Comparison of ENCODE assay signal across 8 cellular contexts in the genomic region with DNA sequence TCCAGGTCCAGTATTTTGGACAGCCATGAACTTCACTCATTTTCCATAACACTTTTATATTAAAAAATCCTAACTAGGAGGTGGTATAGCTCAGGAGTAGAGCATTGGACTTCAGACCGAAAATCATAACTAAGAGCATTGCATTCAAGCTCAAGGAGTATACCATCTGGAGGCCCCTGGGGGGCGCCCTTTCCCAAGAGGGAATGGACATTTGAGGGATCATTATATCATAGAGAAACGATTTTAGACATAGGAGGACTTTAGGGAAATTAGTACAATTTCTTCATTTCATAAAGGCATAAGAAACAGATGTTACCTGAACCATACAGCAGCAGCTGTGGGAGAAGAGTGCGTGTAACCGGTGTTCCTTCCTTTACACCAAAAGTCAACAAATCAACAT. TPM values are rescaled to one million over a fixed set of nuclear protein-coding genes. Genes with fewer than 3 reads are reported as not detected.
DNase-seq lines count a peak whose midpoint lies in the region; ATAC-seq and TF ChIP-seq lines count a peak whose summit lies in the region.

No MANE protein-coding gene starts in this region.

- H3F3A ChIP-seq in GM23248 (ENCODE audit: insufficient read depth) = peaks cover 3% of the 10 kb centered on the region; the same call in 1 of the 2 replicates

- TF ChIP-seq CTCF in CD8-positive, alpha-beta T cell (IDR thresholded peaks at IDR 0.05) = peak; percentile 44
- TF ChIP-seq CTCF in body of pancreas (IDR thresholded peaks at IDR 0.05) = peak in 2 of 7 experiments; percentile 3 to 13

- ATAC-seq in CD8-positive, alpha-beta T cell = no peak
- ATAC-seq in naive thymus-derived CD4-positive, alpha-beta T cell = no peak
- ATAC-seq in body of pancreas = no peak

- no peak overlapping the region for H3K4me2 ChIP-seq in GM23248 (ENCODE audit: unreplicated experiment)

- no peak overlapping the region for H3K27ac ChIP-seq in CD8-positive, alpha-beta T cell (ENCODE audit: low read depth, low read length)
- H3K27ac ChIP-seq in GM23248 (no peak overlapping the region), body of pancreas (no peak overlapping the region)
- no peak overlapping the region for H3K27ac ChIP-seq in naive thymus-derived CD4-positive, alpha-beta T cell (ENCODE audit: low read depth, low read length)

- H3K9me2 ChIP-seq in GM23248 (ENCODE audit: insufficient read depth) = no peaks in the 10 kb centered on the region

- no peak overlapping the region for H3K9ac ChIP-seq in GM23248

- 34 to 35% methylated on average over 5 of the region's 5 CpGs for whole genome bisulfite sequencing in GM23248 (ENCODE audit: low coverage in 1 of 2, low lambda C conversion rate in 2 of 2, missing lambda C conversion rate in 2 of 2), 2 experiments
- 38 to 51% methylated on average over 5 of the region's 5 CpGs for WGBS in body of pancreas, 2 donors

- H3K4me1 ChIP-seq in CD8-positive, alpha-beta T cell (ENCODE audit: insufficient read depth, low read length) = peaks cover 6% of the 10 kb centered on the region
- H3K4me1 ChIP-seq in GM23248 (ENCODE audit: insufficient read depth) = peaks cover 11% of the 10 kb centered on the region; the same call in 1 of the 2 replicates
- H3K4me1 ChIP-seq in naive thymus-derived CD4-positive, alpha-beta T cell (ENCODE audit: control insufficient read depth in 2 of 2, insufficient read depth in 2 of 2, low read length in 2 of 2) = peaks cover 0 to 9% of the 10 kb centered on the region in 2 donors
- H3K4me1 ChIP-seq in body of pancreas = peaks cover 16% of the 10 kb centered on the region

- no peaks in the 10 kb centered on the region for H3K9me3 Mint-ChIP-seq in CD8-positive, alpha-beta T cell
- no peaks in the 10 kb centered on the region for H3K9me3 Mint-ChIP-seq in naive thymus-derived CD4-positive, alpha-beta T cell

- intact Hi-C loops in CD8-positive, alpha-beta T cell (cut with DNase I, micrococcal nuclease) = no loop called here
- intact Hi-C loops in naive thymus-derived CD4-positive, alpha-beta T cell (cut with micrococcal nuclease) = loop anchor here in 1 of 2 donors (10.0 kb wide), 1 partner anchor 912 kb away; a partner anchor contains a TSS
- intact Hi-C loops in body of pancreas (cut with DNase I) = no loop called here

- POLR2A ChIA-PET in CD8-positive, alpha-beta T cell (lab: Charles Lee) = no interaction called here
- POLR2A ChIA-PET in naive thymus-derived CD4-positive, alpha-beta T cell (lab: Charles Lee) = no interaction called here

- no peak overlapping the region for H3K4me3 ChIP-seq in CD8-positive, alpha-beta T cell (ENCODE audit: low read depth, low read length)
- H3K4me3 ChIP-seq in GM23248 (no peak overlapping the region), body of pancreas (no peak overlapping the region)
- no peak overlapping the region for H3K4me3 ChIP-seq in naive thymus-derived CD4-positive, alpha-beta T cell (ENCODE audit: low read length)

- H3K79me2 ChIP-seq in GM23248 (ENCODE audit: insufficient read depth) = no peaks in the 10 kb centered on the region

- no peak for TF ChIP-seq POLR2A in body of pancreas (IDR thresholded peaks at IDR 0.05)

- peak in 1 of 7 experiments; percentile 36 for DNase-seq in CD8-positive, alpha-beta T cell
- DNase-seq in GM23248 (peak; percentile 41), SK-MEL-5 (ENCODE audit: low read depth, low spot score) (peak; percentile 64), iPS-NIHi11 (ENCODE audit: low spot score) (peak; percentile 33), SK-N-DZ (ENCODE audit: low spot score) (no peak), NCI-H1436 treated with DMSO at 0.1 percent for 48 hours (lab: John Stamatoyannopoulos, UW) (no peak), body of pancreas (no peak)
- DNase-seq in naive thymus-derived CD4-positive, alpha-beta T cell = no peak

- no peak overlapping the region for H3K4me3 Mint-ChIP-seq in CD8-positive, alpha-beta T cell
- H3K4me3 Mint-ChIP-seq in naive thymus-derived CD4-positive, alpha-beta T cell = peak overlapping the region in 1 of 10 donors; percentile 20

- no peaks in the 10 kb centered on the region for H3K27me3 Mint-ChIP-seq in CD8-positive, alpha-beta T cell (ENCODE audit: low read depth)
- H3K27me3 Mint-ChIP-seq in naive thymus-derived CD4-positive, alpha-beta T cell = peaks cover 0 to 5% (median 0%) of the 10 kb centered on the region in 5 donors

- in situ Hi-C loops in GM23248 (cut with MboI) = no loop called here
- in situ Hi-C loops in SK-MEL-5 (cut with HindIII; ENCODE audit: low pct_unique_long_range_greater_than_20kb, low sequenced_read_pairs) = no loop called here

- H3K27me3 ChIP-seq in CD8-positive, alpha-beta T cell (ENCODE audit: insufficient read depth, low read length) = no peaks in the 10 kb centered on the region
- no peaks in the 10 kb centered on the region for H3K27me3 ChIP-seq in GM23248 (replicated peaks; ENCODE audit: insufficient read depth)
- no peaks in the 10 kb centered on the region for H3K27me3 ChIP-seq in naive thymus-derived CD4-positive, alpha-beta T cell (ENCODE audit: control insufficient read depth in 2 of 2, insufficient read depth in 2 of 2, low read length in 2 of 2)
- H3K27me3 ChIP-seq in body of pancreas = no peaks in the 10 kb centered on the region

- no peaks in the 10 kb centered on the region for H3K36me3 Mint-ChIP-seq in CD8-positive, alpha-beta T cell
- no peaks in the 10 kb centered on the region for H3K36me3 Mint-ChIP-seq in naive thymus-derived CD4-positive, alpha-beta T cell

- H2AFZ ChIP-seq in GM23248 = no peak overlapping the region

- CTCF ChIA-PET in CD8-positive, alpha-beta T cell (lab: Charles Lee) = interaction anchor here (0.7 to 3.9 kb wide), 6 partner anchors 10 to 66 kb away, joined by 3 to 10 read pairs (median 4); no protein-coding TSS in a partner anchor
- CTCF ChIA-PET in naive thymus-derived CD4-positive, alpha-beta T cell (lab: Charles Lee) = interaction anchor here (1.1 to 1.9 kb wide), 3 partner anchors 9 to 18 kb away, joined by 3 to 9 read pairs (median 3); no protein-coding TSS in a partner anchor

- no peaks in the 10 kb centered on the region for H3K9me3 ChIP-seq in CD8-positive, alpha-beta T cell (ENCODE audit: low read length)
- H3K9me3 ChIP-seq in GM23248 (ENCODE audit: low read depth) (no peaks in the 10 kb centered on the region), body of pancreas (no peaks in the 10 kb centered on the region)
- no peaks in the 10 kb centered on the region for H3K9me3 ChIP-seq in naive thymus-derived CD4-positive, alpha-beta T cell (ENCODE audit: control insufficient read depth in 2 of 3, low read length in 3 of 3)

- peaks cover 8% of the 10 kb centered on the region for H3K4me1 Mint-ChIP-seq in CD8-positive, alpha-beta T cell (ENCODE audit: low read depth)
- H3K4me1 Mint-ChIP-seq in naive thymus-derived CD4-positive, alpha-beta T cell = peaks cover 0 to 13% (median 11%) of the 10 kb centered on the region in 7 donors

- no peaks in the 10 kb centered on the region for H3K36me3 ChIP-seq in CD8-positive, alpha-beta T cell (ENCODE audit: insufficient read depth, low read length)
- H3K36me3 ChIP-seq in GM23248 (ENCODE audit: low read depth) (no peaks in the 10 kb centered on the region), body of pancreas (replicated peaks in 1 of 2; ENCODE audit: insufficient read depth in 1 of 2, low read depth in 2 of 2) (no peaks in the 10 kb centered on the region)
- H3K36me3 ChIP-seq in naive thymus-derived CD4-positive, alpha-beta T cell (ENCODE audit: control insufficient read depth in 2 of 3, insufficient read depth in 3 of 3, low read length in 3 of 3) = no peaks in the 10 kb centered on the region

- H3K27ac Mint-ChIP-seq in CD8-positive, alpha-beta T cell = no peak overlapping the region
- no peak overlapping the region for H3K27ac Mint-ChIP-seq in naive thymus-derived CD4-positive, alpha-beta T cell

- H4K20me1 ChIP-seq in GM23248 (ENCODE audit: insufficient read depth) = no peaks in the 10 kb centered on the region

RNA-seq across cellular contexts. Expression of a gene that starts 5.2 kb away (rescaled TPM):
- total RNA-seq in CD8-positive, alpha-beta T cell = 10 to 100 TPM; 30.9 to 32.7 TPM
- 14.7 and 14.9 TPM in 2 replicates for total RNA-seq in GM23248 (2014; rRNA removed; shearing (Covaris generic))
- 3.8 TPM in 2 replicates for polyA plus RNA-seq in GM23248 (2016; fragmentation: Nextera tagmentation; extraction: Ambion mirVana)
- total RNA-seq in SK-MEL-5 (2014; rRNA removed; shearing (Covaris generic)) = 22.2 and 23.0 TPM in 2 replicates
- polyA plus RNA-seq in SK-MEL-5 (2015; cell fraction: cytosol; rRNA removed) = 7.3 and 10.2 TPM in 2 replicates
- polyA plus RNA-seq in SK-MEL-5 (2015; cell fraction: nucleus; rRNA removed) = 37.5 and 40.2 TPM in 2 replicates
- 4.4 and 7.7 TPM in 2 replicates for polyA plus RNA-seq in SK-N-DZ (2014; cell fraction: cytosol; rRNA removed)
- 14.0 and 18.1 TPM in 2 replicates for polyA plus RNA-seq in SK-N-DZ (2014; cell fraction: nucleus; rRNA removed)
- 10 to 100 TPM in 4 of 5 experiments, 1 to 10 TPM in 1; 7.8 to 19.6 (median 18.8) TPM for total RNA-seq in naive thymus-derived CD4-positive, alpha-beta T cell
- polyA plus RNA-seq in naive thymus-derived CD4-positive, alpha-beta T cell = 1 to 10 TPM; 5.0 to 8.0 TPM
- 10 to 100 TPM; 10.6 to 10.9 TPM for total RNA-seq in body of pancreas

RNA-seq across cellular contexts. Expression of a gene that starts 23.6 kb away (rescaled TPM):
- total RNA-seq in CD8-positive, alpha-beta T cell = not detected
- total RNA-seq in GM23248 (2014; rRNA removed; shearing (Covaris generic)) = not detected in 2 replicates
- not detected in 2 replicates for polyA plus RNA-seq in GM23248 (2016; fragmentation: Nextera tagmentation; extraction: Ambion mirVana)
- not detected in 2 replicates for total RNA-seq in SK-MEL-5 (2014; rRNA removed; shearing (Covaris generic))
- not detected in 2 replicates for polyA plus RNA-seq in SK-MEL-5 (2015; cell fraction: cytosol; rRNA removed)
- polyA plus RNA-seq in SK-MEL-5 (2015; cell fraction: nucleus; rRNA removed) = not detected in 2 replicates
- polyA plus RNA-seq in SK-N-DZ (2014; cell fraction: cytosol; rRNA removed) = 0.06 TPM in 1 of 2 replicates, not detected in the other
- polyA plus RNA-seq in SK-N-DZ (2014; cell fraction: nucleus; rRNA removed) = not detected in 2 replicates
- not detected for total RNA-seq in naive thymus-derived CD4-positive, alpha-beta T cell
- polyA plus RNA-seq in naive thymus-derived CD4-positive, alpha-beta T cell = not detected
- total RNA-seq in body of pancreas = not detected

Comparison
In these comparisons a context has a peak if more than half of its experiments do, and no peak if none do; other contexts are left out.
1. DNase-seq: peak in GM23248 (single experiment), SK-MEL-5 (single experiment) and iPS-NIHi11 (single experiment); none in SK-N-DZ (single experiment), NCI-H1436 treated with DMSO at 0.1 percent for 48 hours (single experiment), naive thymus-derived CD4-positive, alpha-beta T cell (0 of 9) and body of pancreas (0 of 4).